ENCODE assay signal across 18 cellular contexts in the genomic region with DNA sequence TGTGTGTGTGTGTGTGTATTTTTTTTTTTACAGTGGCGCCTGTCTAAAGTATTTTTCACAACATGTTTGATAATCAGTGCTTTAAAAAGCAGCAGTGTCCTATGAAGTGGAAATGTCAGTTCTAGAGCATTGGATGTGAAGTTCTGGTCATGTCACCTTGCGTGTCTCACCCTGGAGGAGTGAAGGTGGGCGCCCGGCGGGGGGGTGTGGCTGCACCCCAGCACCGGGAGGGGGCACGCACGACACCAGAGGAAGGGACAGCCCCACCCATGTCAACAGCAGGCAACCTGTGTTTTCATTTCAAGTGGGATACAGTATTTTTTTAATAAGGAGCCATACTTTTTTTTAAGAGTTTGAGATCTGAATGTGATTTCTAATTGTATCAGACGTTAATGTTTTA. TPM values are rescaled to one million over a fixed set of nuclear protein-coding genes. Genes with fewer than 3 reads are reported as not detected.
DNase-seq lines count a peak whose midpoint lies in the region; ATAC-seq and TF ChIP-seq lines count a peak whose summit lies in the region.
"Had no signal": no experiment of that assay in that cellular context is flagged by ENCODE, and none has a peak within 500 bp of the region (broad histone marks: within the 10 kb centered on the region; RNA-seq: fewer than 3 reads in every experiment).

No MANE protein-coding gene starts in this region.

- H3K9me3 Mint-ChIP-seq in activated CD4-positive, alpha-beta T cell treated with anti-CD3 and anti-CD28 coated beads, Interleukin-2, amount 10 ng/mL, durations not matched to agents 7 days and 5 days, result no peaks in the 10 kb centered on the region
- H3K9me3 Mint-ChIP-seq in HFFc6 (no peaks in the 10 kb centered on the region), memory B cell (no peaks in the 10 kb centered on the region)

- H3K4me3 ChIP-seq in stomach smooth muscle (ENCODE audit: low read length in 2 of 2), result peak overlapping the region in 1 of 2 donors; percentile 52
- H3K4me3 ChIP-seq: GM23248 had no signal

- peaks cover 5% of the 10 kb centered on the region for H3K36me3 Mint-ChIP-seq in activated CD4-positive, alpha-beta T cell treated with anti-CD3 and anti-CD28 coated beads, Interleukin-2, amount 10 ng/mL, durations not matched to agents 7 days and 5 days (ENCODE audit: low read depth)
- peaks cover 9% of the 10 kb centered on the region; the same call in 1 of the 2 replicates for H3K36me3 Mint-ChIP-seq in HFFc6 (ENCODE audit: low read depth)
- no peaks in the 10 kb centered on the region for H3K36me3 Mint-ChIP-seq in memory B cell

- H3K27ac ChIP-seq in stomach smooth muscle (ENCODE audit: low read length), result peak overlapping the region; percentile 99
- H3K27ac ChIP-seq: GM23248 had no signal

- no peak for TF ChIP-seq CTCF in HFFc6 (IDR thresholded peaks at IDR 0.05)

- no peaks in the 10 kb centered on the region for H3K9me3 ChIP-seq in stomach smooth muscle (ENCODE audit: control insufficient read depth in 2 of 2, low read length in 2 of 2)
- H3K9me3 ChIP-seq: BE2C had no signal

- H3K27me3 ChIP-seq in stomach smooth muscle (ENCODE audit: control insufficient read depth in 1 of 2, insufficient read depth in 2 of 2, low read length in 2 of 2), result no peaks in the 10 kb centered on the region
- H3K27me3 ChIP-seq: BE2C had no signal

- peaks cover 4 to 10% of the 10 kb centered on the region in 2 donors for H3K36me3 ChIP-seq in stomach smooth muscle (ENCODE audit: control insufficient read depth in 2 of 2, insufficient read depth in 2 of 2, low read length in 2 of 2)

- no peaks in the 10 kb centered on the region for H3K27me3 Mint-ChIP-seq in activated CD4-positive, alpha-beta T cell treated with anti-CD3 and anti-CD28 coated beads, Interleukin-2, amount 10 ng/mL, durations not matched to agents 7 days and 5 days
- H3K27me3 Mint-ChIP-seq in HFFc6 (ENCODE audit: insufficient read depth) (peaks cover 11% of the 10 kb centered on the region; the same call in 1 of the 2 replicates), memory B cell (no peaks in the 10 kb centered on the region)
- H3K27me3 Mint-ChIP-seq: CD4-positive, alpha-beta memory T cell had no signal

- no peak overlapping the region for H3K4me3 Mint-ChIP-seq in activated CD4-positive, alpha-beta T cell treated with anti-CD3 and anti-CD28 coated beads, Interleukin-2, amount 10 ng/mL, durations not matched to agents 7 days and 5 days
- H3K4me3 Mint-ChIP-seq in HFFc6 (no peak overlapping the region), memory B cell (no peak overlapping the region)
- H3K4me3 Mint-ChIP-seq: CD4-positive, alpha-beta memory T cell had no signal

- peaks cover 58% of the 10 kb centered on the region for H3K4me1 ChIP-seq in stomach smooth muscle (ENCODE audit: control insufficient read depth, insufficient read depth, low read length)
- H3K4me1 ChIP-seq: BE2C had no signal

- peaks cover 20% of the 10 kb centered on the region for H3K4me1 Mint-ChIP-seq in activated CD4-positive, alpha-beta T cell treated with anti-CD3 and anti-CD28 coated beads, Interleukin-2, amount 10 ng/mL, durations not matched to agents 7 days and 5 days
- H3K4me1 Mint-ChIP-seq in HFFc6 (ENCODE audit: low read depth), result peaks cover 11% of the 10 kb centered on the region
- H3K4me1 Mint-ChIP-seq in memory B cell, result peaks cover 13% of the 10 kb centered on the region

- ATAC-seq in memory B cell (ENCODE audit: low read depth), result no peak
- ATAC-seq in HG03354 (IDR thresholded peaks at IDR 0.05; ENCODE audit: poor library complexity, severe bottlenecking, unreplicated experiment), result no peak
- ATAC-seq: PC-3 had no signal

- no peak for DNase-seq in activated CD4-positive, alpha-beta T cell treated with anti-CD3 and anti-CD28 coated beads, Interleukin-2, amount 10 ng/mL, durations not matched to agents 7 days and 5 days
- DNase-seq in activated CD4-positive, alpha-beta T cell treated with anti-CD3 and anti-CD28 coated beads, Interleukin-2, amount 50 U/mL, for 48 hours, result no peak
- DNase-seq in HFFc6 (no peak), memory B cell (ENCODE audit: low spot score in 2 of 2) (no peak), NCI-H2081 treated with DMSO at 0.1 percent for 48 hours (lab: John Stamatoyannopoulos, UW) (no peak), Kasumi-1 (lab: John Stamatoyannopoulos, UW) (no peak)
- DNase-seq: 8988T; BE2C; CD4-positive, alpha-beta memory T cell; DND-41; GM23248; NCI-H1417 treated with DMSO at 0.1 percent for 48 hours; NCI-H1930; NCI-H2171; NCI-H446 treated with DMSO at 0.1 percent for 48 hours; PC-3 had no signal

- CTCF ChIA-PET in activated CD4-positive, alpha-beta T cell treated with anti-CD3 and anti-CD28 coated beads, Interleukin-2, amount 10 ng/mL, durations not matched to agents 7 days and 5 days (lab: Charles Lee), result no interaction called here

- no peak overlapping the region for H3K9ac ChIP-seq in stomach smooth muscle (ENCODE audit: low read length in 2 of 2)
- H3K9ac ChIP-seq: GM23248 had no signal

- H3K27ac Mint-ChIP-seq in activated CD4-positive, alpha-beta T cell treated with anti-CD3 and anti-CD28 coated beads, Interleukin-2, amount 10 ng/mL, durations not matched to agents 7 days and 5 days, result peak overlapping the region; percentile 25
- peak overlapping the region; percentile 1; the same call in 1 of the 2 replicates for H3K27ac Mint-ChIP-seq in HFFc6
- H3K27ac Mint-ChIP-seq in memory B cell, result peak overlapping the region; percentile 25

- POLR2A ChIA-PET in activated CD4-positive, alpha-beta T cell treated with anti-CD3 and anti-CD28 coated beads, Interleukin-2, amount 10 ng/mL, durations not matched to agents 7 days and 5 days (lab: Charles Lee), result no interaction called here

RNA-seq across cellular contexts. Expression of a gene that starts 4.5 kb away (rescaled TPM):
- 10 to 100 TPM; 61.1 to 71.3 TPM for total RNA-seq in activated CD4-positive, alpha-beta T cell treated with anti-CD3 and anti-CD28 coated beads, Interleukin-2, amount 10 ng/mL, durations not matched to agents 7 days and 5 days
- 10 to 100 TPM; 39.8 to 50.4 (median 42.1) TPM for total RNA-seq in HFFc6 (2021; fragmentation: NEBNext Ultra II Directional; extraction: Animal tissue kit (Norgen Biotek cat#: 25700))
